Comparison of ENCODE assay signal across 17 cellular contexts in genomic region chr7:50309736-50310135, GRCh38. TPM values are rescaled to one million over a fixed set of nuclear protein-coding genes. Genes with fewer than 3 reads are reported as not detected.
DNase-seq lines count a peak whose midpoint lies in the region; ATAC-seq and TF ChIP-seq lines count a peak whose summit lies in the region.
"Had no signal": no experiment of that assay in that cellular context is flagged by ENCODE, and none has a peak within 500 bp of the region (broad histone marks: within the 10 kb centered on the region; RNA-seq: fewer than 3 reads in every experiment).

No MANE protein-coding gene starts in this region.

- no peak for TF ChIP-seq CTCF in CD4-positive, alpha-beta T cell (IDR thresholded peaks at IDR 0.05)
- no peak for TF ChIP-seq CTCF in HL-60 (IDR thresholded peaks at IDR 0.05; ENCODE audit: insufficient read depth, low read length)
- TF ChIP-seq CTCF in activated CD8-positive, alpha-beta T cell treated with anti-CD3 and anti-CD28 coated beads for 36 hours (IDR thresholded peaks at IDR 0.05) = no peak

- H3K9me3 ChIP-seq in CD4-positive, alpha-beta T cell (ENCODE audit: control insufficient read depth, low read length) = no peaks in the 10 kb centered on the region
- no peaks in the 10 kb centered on the region for H3K9me3 ChIP-seq in mucosa of rectum (ENCODE audit: control insufficient read depth in 2 of 2, low read length in 2 of 2)
- H3K9me3 ChIP-seq in aorta (ENCODE audit: control insufficient read depth, low read length) = no peaks in the 10 kb centered on the region
- H3K9me3 ChIP-seq: gastrocnemius medialis, sigmoid colon had no signal

- H3K36me3 Mint-ChIP-seq in CD4-positive, alpha-beta T cell (ENCODE audit: low read depth) = peaks cover 91% of the 10 kb centered on the region
- H3K36me3 Mint-ChIP-seq in activated CD8-positive, alpha-beta T cell treated with anti-CD3 and anti-CD28 coated beads for 36 hours (ENCODE audit: low read depth) = peaks cover 100% of the 10 kb centered on the region

- intact Hi-C loops in CD4-positive, alpha-beta T cell (cut with DNase I, micrococcal nuclease) = no loop called here
- intact Hi-C loops in activated CD8-positive, alpha-beta T cell treated with anti-CD3 and anti-CD28 coated beads for 36 hours (cut with micrococcal nuclease) = loop anchor here (2.0 to 5.0 kb wide), 4 partner anchors 43 to 162 kb away; no protein-coding TSS in a partner anchor
- intact Hi-C loops in aorta (cut with DNase I) = no loop called here

- H3K4me3 ChIP-seq in HL-60 (replicated peaks; ENCODE audit: insufficient read depth, low read length) (peak overlapping the region; percentile 73), mucosa of rectum (ENCODE audit: low read length in 2 of 2) (peak overlapping the region in 1 of 2 donors; percentile 79), aorta (ENCODE audit: low read length in 2 of 2) (no peak overlapping the region)
- H3K4me3 ChIP-seq: gastrocnemius medialis, sigmoid colon had no signal

- H3K27ac Mint-ChIP-seq in CD4-positive, alpha-beta T cell = no peak overlapping the region
- H3K27ac Mint-ChIP-seq in activated CD8-positive, alpha-beta T cell treated with anti-CD3 and anti-CD28 coated beads for 36 hours = peak overlapping the region; percentile 97
- H3K27ac Mint-ChIP-seq: endodermal cell had no signal

- H3K27me3 ChIP-seq in CD4-positive, alpha-beta T cell (ENCODE audit: control insufficient read depth, insufficient read depth, low read length) = no peaks in the 10 kb centered on the region
- H3K27me3 ChIP-seq in HL-60 (ENCODE audit: insufficient read depth, poor library complexity, severe bottlenecking) (no peaks in the 10 kb centered on the region), mucosa of rectum (ENCODE audit: control insufficient read depth in 2 of 2, insufficient read depth in 2 of 2, low read length in 2 of 2) (peaks cover 5 to 9% of the 10 kb centered on the region in 2 donors), aorta (ENCODE audit: control insufficient read depth in 1 of 2, insufficient read depth in 2 of 2, low read length in 1 of 2) (no peaks in the 10 kb centered on the region)

- no peak for DNase-seq in CD4-positive, alpha-beta T cell
- DNase-seq in HL-60 (ENCODE audit: low read depth in 1 of 2, low spot score in 1 of 2) = no peak
- no peak for DNase-seq in activated CD8-positive, alpha-beta T cell treated with anti-CD3 and anti-CD28 coated beads for 36 hours
- DNase-seq in aorta = no peak
- no peak for DNase-seq in ureter (ENCODE audit: low spot score)
- DNase-seq: endodermal cell, gastrocnemius medialis, islet precursor cell, NCI-H1417, NCI-H510A, sigmoid colon, T-helper 9 cell had no signal

- no peaks in the 10 kb centered on the region for H3K9me3 Mint-ChIP-seq in CD4-positive, alpha-beta T cell
- peaks cover 2% of the 10 kb centered on the region for H3K9me3 Mint-ChIP-seq in activated CD8-positive, alpha-beta T cell treated with anti-CD3 and anti-CD28 coated beads for 36 hours
- H3K9me3 Mint-ChIP-seq: endodermal cell had no signal

- peak overlapping the region; percentile 100 for H3K4me3 Mint-ChIP-seq in CD4-positive, alpha-beta T cell
- peak overlapping the region; percentile 94 for H3K4me3 Mint-ChIP-seq in activated CD8-positive, alpha-beta T cell treated with anti-CD3 and anti-CD28 coated beads for 36 hours
- H3K4me3 Mint-ChIP-seq: endodermal cell had no signal

- H3K27ac ChIP-seq in CD4-positive, alpha-beta T cell (ENCODE audit: low read depth, low read length) = peak overlapping the region; percentile 93
- H3K27ac ChIP-seq in HL-60 (replicated peaks) = peak overlapping the region; percentile 87
- H3K27ac ChIP-seq in mucosa of rectum (ENCODE audit: low read depth in 2 of 2, low read length in 2 of 2) = peak overlapping the region; percentile 44 to 56
- no peak overlapping the region for H3K27ac ChIP-seq in aorta (ENCODE audit: low read depth in 1 of 2, low read length in 2 of 2)
- H3K27ac ChIP-seq: C4-2B, gastrocnemius medialis, sigmoid colon had no signal

- no peaks in the 10 kb centered on the region for H3K27me3 Mint-ChIP-seq in CD4-positive, alpha-beta T cell
- H3K27me3 Mint-ChIP-seq in activated CD8-positive, alpha-beta T cell treated with anti-CD3 and anti-CD28 coated beads for 36 hours = no peaks in the 10 kb centered on the region

- H3K9ac ChIP-seq in mucosa of rectum (ENCODE audit: low read depth in 1 of 2, low read length in 2 of 2) = peak overlapping the region in 1 of 2 donors; percentile 24

- ATAC-seq in CD4-positive, alpha-beta T cell (ENCODE audit: poor library complexity) = no peak
- ATAC-seq in activated CD8-positive, alpha-beta T cell treated with anti-CD3 and anti-CD28 coated beads for 36 hours = no peak
- ATAC-seq in aorta (ENCODE audit: low FRiP score) = no peak
- ATAC-seq in HG02970 (IDR thresholded peaks at IDR 0.05; ENCODE audit: low FRiP score, unreplicated experiment) = no peak
- no peak for ATAC-seq in HG03460 (IDR thresholded peaks at IDR 0.05; ENCODE audit: unreplicated experiment)
- ATAC-seq: gastrocnemius medialis had no signal

- H3K36me3 ChIP-seq in mucosa of rectum (ENCODE audit: control insufficient read depth in 2 of 2, insufficient read depth in 2 of 2, low read length in 2 of 2) (no peaks in the 10 kb centered on the region), aorta (ENCODE audit: control insufficient read depth in 1 of 2, insufficient read depth in 2 of 2, low read length in 1 of 2) (no peaks in the 10 kb centered on the region)
- H3K36me3 ChIP-seq: gastrocnemius medialis, sigmoid colon had no signal

- peaks cover 75% of the 10 kb centered on the region for H3K4me1 Mint-ChIP-seq in CD4-positive, alpha-beta T cell (ENCODE audit: low read depth)
- peaks cover 22% of the 10 kb centered on the region for H3K4me1 Mint-ChIP-seq in activated CD8-positive, alpha-beta T cell treated with anti-CD3 and anti-CD28 coated beads for 36 hours (ENCODE audit: low read depth)

- CTCF ChIA-PET in CD4-positive, alpha-beta T cell (lab: Charles Lee) = interaction anchor here (0.9 to 8.4 kb wide), 5 partner anchors 9 to 104 kb away, joined by 3 to 70 read pairs (median 5); no protein-coding TSS in a partner anchor
- CTCF ChIA-PET in activated CD8-positive, alpha-beta T cell treated with anti-CD3 and anti-CD28 coated beads for 36 hours (lab: Charles Lee) = interaction anchor here (0.9 to 12.9 kb wide), 18 partner anchors 8 to 167 kb away, joined by 3 to 209 read pairs (median 6); no protein-coding TSS in a partner anchor

- H3K4me1 ChIP-seq in mucosa of rectum (ENCODE audit: control insufficient read depth in 2 of 2, insufficient read depth in 2 of 2, low read length in 2 of 2) (peaks cover 0 to 7% of the 10 kb centered on the region in 2 donors), aorta (ENCODE audit: control insufficient read depth in 1 of 2, insufficient read depth in 2 of 2, low read length in 2 of 2) (no peaks in the 10 kb centered on the region)
- H3K4me1 ChIP-seq: gastrocnemius medialis had no signal

- 61 to 67% methylated on average over 3 of the region's 3 CpGs for WGBS in aorta, 2 donors

- POLR2A ChIA-PET in CD4-positive, alpha-beta T cell (lab: Charles Lee) = interaction anchor here (0.6 to 32.3 kb wide), 13 partner anchors 11 to 154 kb away, joined by 3 to 2111 read pairs (median 7); no protein-coding TSS in a partner anchor
- POLR2A ChIA-PET in activated CD8-positive, alpha-beta T cell treated with anti-CD3 and anti-CD28 coated beads for 36 hours (lab: Charles Lee) = interaction anchor here (1.2 to 30.3 kb wide), 15 partner anchors 7 to 107 kb away, joined by 3 to 1646 read pairs (median 9); no protein-coding TSS in a partner anchor

RNA-seq across cellular contexts. Expression of gene IKZF1, which starts 5.2 kb away (rescaled TPM):
- total RNA-seq in CD4-positive, alpha-beta T cell = 100 to 1,000 TPM; 297 to 300 TPM
- total RNA-seq in activated CD8-positive, alpha-beta T cell treated with anti-CD3 and anti-CD28 coated beads for 36 hours = 100 to 1,000 TPM; 277 to 295 TPM
- 10 to 100 TPM; 13.5 to 24.4 TPM for total RNA-seq in aorta
- polyA plus RNA-seq in aorta = 1 to 10 TPM; 2.5 to 5.9 TPM
- total RNA-seq in ureter = 15.2 TPM
- total RNA-seq: myocyte had no signal

Comparison
In these comparisons a context has a peak if more than half of its experiments do, and no peak if none do; other contexts are left out.
1. H3K27ac ChIP-seq: peak in CD4-positive, alpha-beta T cell (single experiment), HL-60 (single experiment) and mucosa of rectum (2 of 2); none in aorta (0 of 2).
2. RNA of gene IKZF1, which starts 5.2 kb away (total RNA-seq): 297 to 300 TPM in CD4-positive, alpha-beta T cell and 277 to 295 TPM in activated CD8-positive, alpha-beta T cell treated with anti-CD3 and anti-CD28 coated beads for 36 hours; 13.5 to 24.4 TPM in aorta and 15.2 TPM in ureter (single experiment); every median in the first group is over 10 times any median in the second.